ENCODE assay signal across 10 cellular contexts in the genomic region with DNA sequence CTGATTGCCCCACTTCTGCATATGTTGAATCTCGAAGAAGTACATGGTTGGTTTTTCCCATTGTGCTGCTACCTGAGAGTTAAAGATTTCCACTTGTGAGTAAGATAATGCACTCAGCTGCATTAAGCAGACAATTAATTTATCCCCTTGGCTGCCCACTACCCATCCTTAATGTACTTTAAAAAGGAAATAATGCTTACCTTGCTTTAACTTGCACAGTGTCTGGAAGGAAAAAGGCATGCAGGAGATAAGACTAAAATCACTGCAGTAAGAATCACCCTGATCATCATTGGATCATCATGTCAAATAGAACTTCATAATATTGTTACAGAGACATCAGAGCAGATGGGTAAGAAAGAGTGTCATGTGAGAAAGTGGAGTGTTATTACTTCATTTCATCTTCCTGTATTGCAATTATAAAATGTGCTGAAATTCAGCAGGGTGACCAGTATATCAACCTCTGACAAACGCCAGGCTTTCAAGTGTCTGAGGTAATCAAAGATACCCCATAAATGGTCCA.
"Had no signal": no experiment of that assay in that cellular context is flagged by ENCODE, and none has a peak within 500 bp of the region (broad histone marks: within the 10 kb centered on the region; RNA-seq: fewer than 3 reads in every experiment).

No MANE protein-coding gene starts in this region.

- H3K27ac ChIP-seq: GM23248, KMS-11 had no signal

- H2AFZ ChIP-seq: GM23248 had no signal

- FAIRE-seq: HTR-8/SVneo had no signal

- DNase-seq: GM23248, GOT3, H7, HFFc6, Karpas-422, KBM-7 had no signal

- H3K4me2 ChIP-seq: KMS-11 had no signal

- H3K9me3 ChIP-seq: HAP-1 had no signal

- H3K9ac ChIP-seq: GM23248, KMS-11 had no signal

- H3K36me3 ChIP-seq: HAP-1 had no signal

- H3K4me3 ChIP-seq: GM23248, HAP-1 had no signal

- ATAC-seq: HCT116 had no signal
